8 cellular contexts compared by ENCODE assay signal in genomic region chr6:169589293-169589692, GRCh38.
DNase-seq lines count a peak whose midpoint lies in the region; ATAC-seq and TF ChIP-seq lines count a peak whose summit lies in the region.

No MANE protein-coding gene starts in this region.

- intact Hi-C loops in PC-9 (cut with micrococcal nuclease; ENCODE audit: unreplicated experiment) = no loop called here
- intact Hi-C loops in left cardiac atrium (cut with DNase I) = no loop called here

- 63 to 76% methylated on average over 3 of the region's 3 CpGs for WGBS in gastroesophageal sphincter (ENCODE audit: low coverage in 1 of 2), 2 donors

- peaks cover 6% of the 10 kb centered on the region for H3K9me3 ChIP-seq in adipocyte (ENCODE audit: control insufficient read depth, low read length)
- H3K9me3 ChIP-seq in PC-9 (ENCODE audit: insufficient read depth, low read depth) = no peaks in the 10 kb centered on the region
- no peaks in the 10 kb centered on the region for H3K9me3 ChIP-seq in gastroesophageal sphincter

- peak; percentile 57 for ATAC-seq in GM19468 (IDR thresholded peaks at IDR 0.05; ENCODE audit: extremely low read depth, unreplicated experiment)
- ATAC-seq in HG03558 (IDR thresholded peaks at IDR 0.05; ENCODE audit: extremely low read depth, unreplicated experiment) = peak; percentile 54
- ATAC-seq in left cardiac atrium = no peak
- no peak for ATAC-seq in gastroesophageal sphincter

- no peaks in the 10 kb centered on the region for H3F3A ChIP-seq in PC-9 (ENCODE audit: insufficient read depth, low read depth)

- H4K20me1 ChIP-seq in PC-9 (ENCODE audit: insufficient read depth) = no peaks in the 10 kb centered on the region

- CTCF ChIA-PET in PC-9 (lab: Charles Lee) = no interaction called here

- H3K9ac ChIP-seq in adipocyte (ENCODE audit: low read length) = peak overlapping the region; percentile 48

- H3K79me2 ChIP-seq in PC-9 (ENCODE audit: low read depth) = no peaks in the 10 kb centered on the region

- BruUV-seq in PC-9 (replicated peaks; lab: Mats Ljungman, UMichigan) = no TSS peak

- H3K9me2 ChIP-seq in PC-9 (ENCODE audit: insufficient read depth) = no peaks in the 10 kb centered on the region

- no peak for TF ChIP-seq EP300 in gastroesophageal sphincter (IDR thresholded peaks at IDR 0.05)

- H3K4me1 ChIP-seq in adipocyte (ENCODE audit: control insufficient read depth, insufficient read depth, low read length) (peaks cover 28% of the 10 kb centered on the region), PC-9 (replicated peaks; ENCODE audit: insufficient read depth) (no peaks in the 10 kb centered on the region), gastroesophageal sphincter (peaks cover 0 to 24% (median 6%) of the 10 kb centered on the region in 3 donors)

- no peaks in the 10 kb centered on the region for H3K36me3 ChIP-seq in adipocyte (ENCODE audit: control insufficient read depth, insufficient read depth, low read length, severe bottlenecking)
- H3K36me3 ChIP-seq in PC-9 (ENCODE audit: low read depth) = no peaks in the 10 kb centered on the region
- no peaks in the 10 kb centered on the region for H3K36me3 ChIP-seq in gastroesophageal sphincter

- DNase-seq in DMS153 treated with DMSO at 0.1 percent for 48 hours (lab: John Stamatoyannopoulos, UW; ENCODE audit: unreplicated experiment) (peak; percentile 39), adipocyte (ENCODE audit: low read depth) (no peak), pulmonary artery endothelial cell (ENCODE audit: low read depth, low spot score) (peak; percentile 56), PC-9 (no peak), left cardiac atrium (no peak)

- no peak for TF ChIP-seq POLR2A in gastroesophageal sphincter (IDR thresholded peaks at IDR 0.05)

- H2AFZ ChIP-seq in PC-9 = no peak overlapping the region

- H3K27ac ChIP-seq in PC-9 (no peak overlapping the region), gastroesophageal sphincter (peak overlapping the region in 2 of 4 donors; percentile 27 to 66)

- no peak for TF ChIP-seq CTCF in PC-9 (conservative IDR thresholded peaks at IDR 0.05)
- TF ChIP-seq CTCF in gastroesophageal sphincter (IDR thresholded peaks at IDR 0.05) = no peak

- H3K27me3 ChIP-seq in adipocyte (replicated peaks; ENCODE audit: control insufficient read depth, insufficient read depth, low read length) (no peaks in the 10 kb centered on the region), PC-9 (ENCODE audit: insufficient read depth, low read depth) (no peaks in the 10 kb centered on the region), gastroesophageal sphincter (no peaks in the 10 kb centered on the region)

- no peak overlapping the region for H3K4me2 ChIP-seq in PC-9

- POLR2A ChIA-PET in PC-9 (lab: Charles Lee; ENCODE audit: unreplicated experiment) = no interaction called here

- peak overlapping the region; percentile 26 for H3K4me3 ChIP-seq in adipocyte (ENCODE audit: low read length)
- H3K4me3 ChIP-seq in PC-9 = no peak overlapping the region
- H3K4me3 ChIP-seq in gastroesophageal sphincter = no peak overlapping the region

Comparison
In these comparisons a context has a peak if more than half of its experiments do, and no peak if none do; other contexts are left out.
1. DNase-seq: peak in DMS153 treated with DMSO at 0.1 percent for 48 hours (single experiment) and pulmonary artery endothelial cell (single experiment); none in adipocyte (single experiment), PC-9 (0 of 2) and left cardiac atrium (single experiment).
2. ATAC-seq: peak in GM19468 (single experiment) and HG03558 (single experiment); none in left cardiac atrium (0 of 2) and gastroesophageal sphincter (single experiment).